9 cellular contexts compared by ENCODE assay signal in the genomic region with DNA sequence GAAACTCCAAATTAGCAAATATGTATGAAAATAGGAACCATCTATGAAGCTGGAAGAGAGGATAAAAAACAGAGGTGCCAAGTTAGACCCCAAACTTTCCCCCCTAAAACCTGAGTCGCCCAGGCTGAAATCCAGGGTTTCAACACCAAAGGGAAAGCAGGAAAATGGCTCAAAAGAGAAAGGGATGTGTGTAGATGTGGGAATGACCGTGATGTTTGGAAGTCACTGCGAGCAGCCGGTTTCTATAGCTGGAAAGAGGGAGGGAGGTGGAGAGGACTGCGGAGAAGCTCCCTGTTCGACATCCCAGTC. TPM values are rescaled to one million over a fixed set of nuclear protein-coding genes. Genes with fewer than 3 reads are reported as not detected.
DNase-seq lines count a peak whose midpoint lies in the region; ATAC-seq and TF ChIP-seq lines count a peak whose summit lies in the region.
"Had no signal": no experiment of that assay in that cellular context is flagged by ENCODE, and none has a peak within 500 bp of the region (broad histone marks: within the 10 kb centered on the region; RNA-seq: fewer than 3 reads in every experiment).

No MANE protein-coding gene starts in this region.

- H3K4me3 ChIP-seq in GM23248: peak overlapping the region; percentile 78
- H3K4me3 ChIP-seq in iPS DF 6.9 (ENCODE audit: low read length): peak overlapping the region; percentile 56; the same call in 1 of the 2 replicates
- H3K4me3 ChIP-seq in skin epidermis: peak overlapping the region; percentile 18 to 43 (median 32)
- H3K4me3 ChIP-seq in PC-9: no peak overlapping the region

- H3K36me3 ChIP-seq in GM23248 (ENCODE audit: low read depth) (0 out of 2 replicates have a peak, but pooled peaks cover 5% of the 10 kb centered on the region), iPS DF 6.9 (ENCODE audit: control insufficient read depth, insufficient read depth, low read length) (no peaks in the 10 kb centered on the region), PC-9 (ENCODE audit: low read depth) (0 out of 2 replicates have a peak, but pooled peaks cover 8% of the 10 kb centered on the region)

- H4K20me1 ChIP-seq in GM23248 (ENCODE audit: insufficient read depth) (no peaks in the 10 kb centered on the region), PC-9 (ENCODE audit: insufficient read depth) (no peaks in the 10 kb centered on the region)

- POLR2A ChIA-PET in activated CD8-positive, alpha-beta T cell treated with anti-CD3 and anti-CD28 coated beads for 36 hours (lab: Charles Lee): interaction anchor here (0.7 to 1.7 kb wide), 4 partner anchors 8 to 60 kb away, joined by 3 to 8 read pairs (median 3); a partner anchor contains a TSS
- POLR2A ChIA-PET in PC-9 (lab: Charles Lee; ENCODE audit: unreplicated experiment): no interaction called here

- TF ChIP-seq CTCF in activated CD8-positive, alpha-beta T cell treated with anti-CD3 and anti-CD28 coated beads for 36 hours (IDR thresholded peaks at IDR 0.05): no peak
- no peak for TF ChIP-seq CTCF in PC-9 (conservative IDR thresholded peaks at IDR 0.05)

- peaks cover 13% of the 10 kb centered on the region; the same call in 1 of the 2 replicates for H3F3A ChIP-seq in GM23248 (ENCODE audit: insufficient read depth)
- peaks cover 16% of the 10 kb centered on the region; the same call in 1 of the 2 replicates for H3F3A ChIP-seq in PC-9 (ENCODE audit: insufficient read depth, low read depth)

- H2AFZ ChIP-seq in GM23248: peak overlapping the region; percentile 66
- H2AFZ ChIP-seq in PC-9: no peak overlapping the region

- H3K4me1 ChIP-seq in GM23248 (ENCODE audit: insufficient read depth) (peaks cover 10% of the 10 kb centered on the region), iPS DF 6.9 (ENCODE audit: control insufficient read depth, insufficient read depth, low read length) (peaks cover 2% of the 10 kb centered on the region; the same call in 1 of the 2 replicates), PC-9 (replicated peaks; ENCODE audit: insufficient read depth) (no peaks in the 10 kb centered on the region)

- 0 to 1% methylated on average over 6 of the region's 6 CpGs for WGBS in GM23248 (ENCODE audit: low coverage in 1 of 2, low lambda C conversion rate in 2 of 2, missing lambda C conversion rate in 2 of 2), 2 experiments
- no CpG with 5 or more reads among the region's 6 CpGs for WGBS in iPS DF 6.9 (ENCODE audit: insufficient coverage, insufficient read length)

- H3K4me3 Mint-ChIP-seq in activated CD8-positive, alpha-beta T cell treated with anti-CD3 and anti-CD28 coated beads for 36 hours: peak overlapping the region; percentile 75

- peak; percentile 62 for DNase-seq in GM23248
- DNase-seq in activated CD8-positive, alpha-beta T cell treated with anti-CD3 and anti-CD28 coated beads for 36 hours: no peak
- DNase-seq in iPS DF 6.9 (ENCODE audit: low read depth, low spot score): no peak
- DNase-seq in posterior vena cava (ENCODE audit: low spot score): no peak
- no peak for DNase-seq in PC-9
- DNase-seq in ureter (ENCODE audit: low spot score): no peak
- DNase-seq: activated CD4-positive, CD25-positive, alpha-beta regulatory T cell had no signal

- peaks cover 8% of the 10 kb centered on the region for H3K79me2 ChIP-seq in GM23248 (ENCODE audit: insufficient read depth)
- no peaks in the 10 kb centered on the region for H3K79me2 ChIP-seq in PC-9 (ENCODE audit: low read depth)

- peak overlapping the region; percentile 98 for H3K4me2 ChIP-seq in GM23248 (ENCODE audit: unreplicated experiment)
- H3K4me2 ChIP-seq in PC-9: no peak overlapping the region

- no peaks in the 10 kb centered on the region for H3K9me3 ChIP-seq in GM23248 (ENCODE audit: low read depth)
- H3K9me3 ChIP-seq in iPS DF 6.9 (ENCODE audit: control insufficient read depth, insufficient read depth, low read length): no peaks in the 10 kb centered on the region
- no peaks in the 10 kb centered on the region for H3K9me3 ChIP-seq in PC-9 (ENCODE audit: insufficient read depth, low read depth)

- CTCF ChIA-PET in activated CD8-positive, alpha-beta T cell treated with anti-CD3 and anti-CD28 coated beads for 36 hours (lab: Charles Lee): interaction anchor here (0.7 to 1.3 kb wide), 2 partner anchors 35 to 59 kb away, joined by 3 to 6 read pairs; no protein-coding TSS in a partner anchor
- CTCF ChIA-PET in PC-9 (lab: Charles Lee): no interaction called here

- no TSS peak for BruUV-seq in PC-9 (replicated peaks; lab: Mats Ljungman, UMichigan)

- no peaks in the 10 kb centered on the region for H3K27me3 ChIP-seq in GM23248 (replicated peaks; ENCODE audit: insufficient read depth)
- H3K27me3 ChIP-seq in iPS DF 6.9 (ENCODE audit: control insufficient read depth, insufficient read depth, low read length): peaks cover 54% of the 10 kb centered on the region
- 0 out of 2 replicates have a peak, but pooled peaks cover 7% of the 10 kb centered on the region for H3K27me3 ChIP-seq in PC-9 (ENCODE audit: insufficient read depth, low read depth)

- H3K9me2 ChIP-seq in GM23248 (ENCODE audit: insufficient read depth) (no peaks in the 10 kb centered on the region), PC-9 (ENCODE audit: insufficient read depth) (no peaks in the 10 kb centered on the region)

- intact Hi-C loops in activated CD8-positive, alpha-beta T cell treated with anti-CD3 and anti-CD28 coated beads for 36 hours (cut with micrococcal nuclease): loop anchor here (5.0 kb wide), 1 partner anchor 34 kb away; no protein-coding TSS in a partner anchor
- intact Hi-C loops in posterior vena cava (cut with DNase I) (no loop called here), PC-9 (cut with micrococcal nuclease; ENCODE audit: unreplicated experiment) (no loop called here)

- H3K27ac Mint-ChIP-seq in activated CD8-positive, alpha-beta T cell treated with anti-CD3 and anti-CD28 coated beads for 36 hours: peak overlapping the region; percentile 11

- H3K9ac ChIP-seq in GM23248: peak overlapping the region; percentile 66

- ATAC-seq in activated CD8-positive, alpha-beta T cell treated with anti-CD3 and anti-CD28 coated beads for 36 hours: no peak
- ATAC-seq in HG03175 (IDR thresholded peaks at IDR 0.05; ENCODE audit: unreplicated experiment): no peak

- H3K27ac ChIP-seq in GM23248 (no peak overlapping the region), iPS DF 6.9 (ENCODE audit: low read length) (no peak overlapping the region), skin epidermis (peak overlapping the region in 9 of 21 experiments; percentile 1 to 72 (median 45)), PC-9 (no peak overlapping the region)

- no peaks in the 10 kb centered on the region for H3K9me3 Mint-ChIP-seq in activated CD8-positive, alpha-beta T cell treated with anti-CD3 and anti-CD28 coated beads for 36 hours

- H3K36me3 Mint-ChIP-seq in activated CD8-positive, alpha-beta T cell treated with anti-CD3 and anti-CD28 coated beads for 36 hours (ENCODE audit: low read depth): peaks cover 20% of the 10 kb centered on the region

- H3K4me1 Mint-ChIP-seq in activated CD8-positive, alpha-beta T cell treated with anti-CD3 and anti-CD28 coated beads for 36 hours (ENCODE audit: low read depth): peaks cover 71% of the 10 kb centered on the region

- in situ Hi-C loops in GM23248 (cut with MboI): no loop called here

- no peaks in the 10 kb centered on the region for H3K27me3 Mint-ChIP-seq in activated CD8-positive, alpha-beta T cell treated with anti-CD3 and anti-CD28 coated beads for 36 hours

RNA-seq across cellular contexts. Expression of a gene that starts 4.5 kb away (rescaled TPM):
- total RNA-seq in GM23248 (2014; rRNA removed; shearing (Covaris generic)): 35.8 and 37.6 TPM in 2 replicates
- 11.3 and 12.7 TPM in 2 replicates for polyA plus RNA-seq in GM23248 (2016; fragmentation: Nextera tagmentation; extraction: Ambion mirVana)
- total RNA-seq in activated CD8-positive, alpha-beta T cell treated with anti-CD3 and anti-CD28 coated beads for 36 hours: 10 to 100 TPM; 26.8 to 27.5 TPM
- total RNA-seq in posterior vena cava (10 to 100 TPM; 29.8 to 32.2 TPM), PC-9 (2021) (18.9 and 19.2 TPM in 2 replicates), ureter (50.6 TPM)

RNA-seq across cellular contexts. Expression of a gene that starts 8.4 kb away (rescaled TPM):
- 1.8 and 3.7 TPM in 2 replicates for total RNA-seq in GM23248 (2014; rRNA removed; shearing (Covaris generic))
- 5.3 and 5.6 TPM in 2 replicates for polyA plus RNA-seq in GM23248 (2016; fragmentation: Nextera tagmentation; extraction: Ambion mirVana)
- total RNA-seq in activated CD8-positive, alpha-beta T cell treated with anti-CD3 and anti-CD28 coated beads for 36 hours: 10 to 100 TPM; 40.6 to 42.0 TPM
- total RNA-seq in posterior vena cava (1 to 10 TPM; 2.8 to 4.0 TPM), PC-9 (2021) (16.4 and 25.4 TPM in 2 replicates), ureter (28.6 TPM)

RNA-seq across cellular contexts. Expression of a gene that starts 12.1 kb away (rescaled TPM):
- 126 and 147 TPM in 2 replicates for total RNA-seq in GM23248 (2014; rRNA removed; shearing (Covaris generic))
- 24.7 and 26.9 TPM in 2 replicates for polyA plus RNA-seq in GM23248 (2016; fragmentation: Nextera tagmentation; extraction: Ambion mirVana)
- 10 to 100 TPM; 43.1 to 43.3 TPM for total RNA-seq in activated CD8-positive, alpha-beta T cell treated with anti-CD3 and anti-CD28 coated beads for 36 hours
- total RNA-seq in posterior vena cava (10 to 100 TPM; 79.4 to 86.2 TPM), PC-9 (2021) (96.4 and 110 TPM in 2 replicates), ureter (60.7 TPM)

RNA-seq across cellular contexts. Expression of a gene that starts 12.3 kb away (rescaled TPM):
- total RNA-seq in GM23248 (2014; rRNA removed; shearing (Covaris generic)): 27.7 and 28.8 TPM in 2 replicates
- 28.1 and 28.9 TPM in 2 replicates for polyA plus RNA-seq in GM23248 (2016; fragmentation: Nextera tagmentation; extraction: Ambion mirVana)
- 10 to 100 TPM; 41.2 to 41.9 TPM for total RNA-seq in activated CD8-positive, alpha-beta T cell treated with anti-CD3 and anti-CD28 coated beads for 36 hours
- total RNA-seq in posterior vena cava (10 to 100 TPM; 31.3 to 31.7 TPM), PC-9 (2021) (49.8 and 51.5 TPM in 2 replicates), ureter (50.8 TPM)

RNA-seq across cellular contexts. Expression of a gene that starts 20.5 kb away (rescaled TPM):
- total RNA-seq in GM23248 (2014; rRNA removed; shearing (Covaris generic)): 0.25 and 0.32 TPM in 2 replicates
- polyA plus RNA-seq in GM23248 (2016; fragmentation: Nextera tagmentation; extraction: Ambion mirVana): 0.05 and 0.31 TPM in 2 replicates
- total RNA-seq in activated CD8-positive, alpha-beta T cell treated with anti-CD3 and anti-CD28 coated beads for 36 hours: 1 to 10 TPM; 1.3 to 1.4 TPM
- 1 to 10 TPM in 1 of 2 donors, under 1 TPM in 1; 0.43 to 1.0 TPM for total RNA-seq in posterior vena cava
- total RNA-seq in PC-9 (2021): 2.2 and 3.4 TPM in 2 replicates
- 0.96 TPM for total RNA-seq in ureter
